ENCODE assay signal across 17 cellular contexts in genomic region chr13:67071918-67072598, GRCh38.
"Had no signal": no experiment of that assay in that cellular context is flagged by ENCODE, and none has a peak within 500 bp of the region (broad histone marks: within the 10 kb centered on the region; RNA-seq: fewer than 3 reads in every experiment).

No MANE protein-coding gene starts in this region.

- DNase-seq: activated CD4-positive, alpha-beta T cell treated with anti-CD3 and anti-CD28 coated beads, Interleukin-2, amount 50 U/mL, for 1 hour; activated naive CD4-positive, alpha-beta T cell; activated naive CD8-positive, alpha-beta T cell treated with anti-CD3 and anti-CD28 coated beads, Interleukin-2, amount 10 ng/mL, durations not matched to agents 7 days and 5 days; anterior cingulate cortex; brain microvascular endothelial cell; cerebellar nuclear complex; effector memory CD8-positive, alpha-beta T cell; foreskin keratinocyte; immature natural killer cell; left cardiac atrium; lower lobe of right lung; ovary; stimulated activated naive CD8-positive, alpha-beta T cell treated with anti-CD3 and anti-CD28 coated beads, Interleukin-15, amount 100 ng/mL, for 72 hours; T-helper 2 cell had no signal

- H3K4me1 ChIP-seq: foreskin keratinocyte, lower lobe of right lung had no signal

- H3K27me3 ChIP-seq: brain microvascular endothelial cell, foreskin keratinocyte, ovary had no signal

- H3K36me3 ChIP-seq: brain microvascular endothelial cell, lower lobe of right lung, ovary, thoracic aorta had no signal

- H3K4me3 ChIP-seq: lower lobe of right lung, ovary, thoracic aorta had no signal

- ATAC-seq: activated CD4-positive, CD25-positive, alpha-beta regulatory T cell treated with anti-CD3 and anti-CD28 coated beads, Interleukin-2, amount 50 U/mL, for 24 hours; effector memory CD8-positive, alpha-beta T cell; foreskin keratinocyte; left cardiac atrium; lower lobe of right lung; sciatic nerve; stimulated activated naive CD8-positive, alpha-beta T cell treated with anti-CD3 and anti-CD28 coated beads, Interleukin-15, amount 100 ng/mL, for 72 hours had no signal

- H3K27ac ChIP-seq: brain microvascular endothelial cell, foreskin keratinocyte, lower lobe of right lung, ovary, thoracic aorta had no signal

- H3K9me3 ChIP-seq: lower lobe of right lung, ovary, thoracic aorta had no signal
